Comparison of ENCODE assay signal across 1 cellular context in genomic region chr13:98050041-98050466, GRCh38.
TF ChIP-seq lines count a peak whose summit lies in the region.

No MANE protein-coding gene starts in this region.

TF ChIP-seq in GM23338, 12 proteins besides CTCF, POLR2A, EP300 and RAD21 (continued from another document):
- TF ChIP-seq ZNF462 (CRISPR knock-in tag; IDR thresholded peaks at IDR 0.05) (no peak), REST (IDR thresholded peaks at IDR 0.05; ENCODE audit: unreplicated experiment) (no peak)
TF ChIP-seq in GM23338: peak in this region for 0.
